ENCODE assay signal across 8 cellular contexts in genomic region chr2:13006829-13007715, GRCh38.
DNase-seq lines count a peak whose midpoint lies in the region; ATAC-seq and TF ChIP-seq lines count a peak whose summit lies in the region.

No MANE protein-coding gene starts in this region.

- H3K4me1 Mint-ChIP-seq in GM23338: peaks cover 16% of the 10 kb centered on the region; the same call in 2 of the 3 replicates
- peaks cover 2% of the 10 kb centered on the region for H3K4me1 Mint-ChIP-seq in activated naive CD4-positive, alpha-beta T cell treated with anti-CD3 and anti-CD28 coated beads, Interleukin-2, amount 10 ng/mL, durations not matched to agents 7 days and 5 days

- peak; percentile 99 for ATAC-seq in GM23338
- ATAC-seq in Right ventricle myocardium superior (ENCODE audit: poor library complexity): peak; percentile 92

- H3K9me3 Mint-ChIP-seq in GM23338: no peaks in the 10 kb centered on the region
- no peaks in the 10 kb centered on the region for H3K9me3 Mint-ChIP-seq in activated naive CD4-positive, alpha-beta T cell treated with anti-CD3 and anti-CD28 coated beads, Interleukin-2, amount 10 ng/mL, durations not matched to agents 7 days and 5 days

- no peaks in the 10 kb centered on the region for H3K36me3 Mint-ChIP-seq in GM23338 (ENCODE audit: low read depth)
- no peaks in the 10 kb centered on the region for H3K36me3 Mint-ChIP-seq in activated naive CD4-positive, alpha-beta T cell treated with anti-CD3 and anti-CD28 coated beads, Interleukin-2, amount 10 ng/mL, durations not matched to agents 7 days and 5 days

- no peaks in the 10 kb centered on the region for H3K4me1 ChIP-seq in GM23338 (ENCODE audit: insufficient read depth)
- H3K4me1 ChIP-seq in MM.1S (ENCODE audit: low read length): no peaks in the 10 kb centered on the region
- no peaks in the 10 kb centered on the region for H3K4me1 ChIP-seq in prostate gland (replicated peaks)
- H3K4me1 ChIP-seq in uterus: no peaks in the 10 kb centered on the region

- H3K4me3 ChIP-seq in GM23338: no peak overlapping the region
- H3K4me3 ChIP-seq in MM.1S (ENCODE audit: low read length): no peak overlapping the region
- peak overlapping the region; percentile 50 for H3K4me3 ChIP-seq in SK-N-MC
- no peak overlapping the region for H3K4me3 ChIP-seq in prostate gland
- H3K4me3 ChIP-seq in uterus: peak overlapping the region in 1 of 2 donors; percentile 17

- TF ChIP-seq CTCF in GM23338 (conservative IDR thresholded peaks at IDR 0.05; ENCODE audit: low read depth in 2 of 2): peak; percentile 80 to 85
- peak; percentile 83 for TF ChIP-seq CTCF in MM.1S (IDR thresholded peaks at IDR 0.05; ENCODE audit: low read length)
- peak; percentile 56 to 84 (median 78) for TF ChIP-seq CTCF in prostate gland (IDR thresholded peaks at IDR 0.05)
- TF ChIP-seq CTCF in uterus (IDR thresholded peaks at IDR 0.05): peak; percentile 86 to 92 (median 90)

- H3K9ac ChIP-seq in MM.1S (ENCODE audit: low read length) (no peak overlapping the region), SK-N-MC (ENCODE audit: insufficient read length) (no peak overlapping the region)

- CTCF ChIA-PET in activated naive CD4-positive, alpha-beta T cell treated with anti-CD3 and anti-CD28 coated beads, Interleukin-2, amount 10 ng/mL, durations not matched to agents 7 days and 5 days (lab: Charles Lee): interaction anchor here (0.6 to 3.1 kb wide), 47 partner anchors 9 to 1343 kb away, joined by 3 to 29 read pairs (median 4); partner anchors contain the start of gene TRIB2

- H3K79me2 ChIP-seq in GM23338 (replicated peaks; ENCODE audit: insufficient read depth) (no peaks in the 10 kb centered on the region), MM.1S (ENCODE audit: low read length) (no peaks in the 10 kb centered on the region)

- H3K27me3 Mint-ChIP-seq in GM23338 (ENCODE audit: insufficient read depth, low read depth, poor library complexity): peaks cover 2% of the 10 kb centered on the region
- peaks cover 28% of the 10 kb centered on the region for H3K27me3 Mint-ChIP-seq in activated naive CD4-positive, alpha-beta T cell treated with anti-CD3 and anti-CD28 coated beads, Interleukin-2, amount 10 ng/mL, durations not matched to agents 7 days and 5 days

- no peak overlapping the region for H3K4me3 Mint-ChIP-seq in GM23338
- no peak overlapping the region for H3K4me3 Mint-ChIP-seq in activated naive CD4-positive, alpha-beta T cell treated with anti-CD3 and anti-CD28 coated beads, Interleukin-2, amount 10 ng/mL, durations not matched to agents 7 days and 5 days

- H3K27ac ChIP-seq in GM23338 (ENCODE audit: low read depth): no peak overlapping the region
- H3K27ac ChIP-seq in MM.1S (ENCODE audit: low read length): no peak overlapping the region
- H3K27ac ChIP-seq in SK-N-MC: peak overlapping the region; percentile 30
- no peak overlapping the region for H3K27ac ChIP-seq in prostate gland
- peak overlapping the region; percentile 57 to 58 for H3K27ac ChIP-seq in uterus

- H3K27me3 ChIP-seq in GM23338 (ENCODE audit: insufficient read depth) (no peaks in the 10 kb centered on the region), MM.1S (replicated peaks; ENCODE audit: insufficient read depth, low read length) (no peaks in the 10 kb centered on the region), prostate gland (replicated peaks; ENCODE audit: insufficient read depth) (no peaks in the 10 kb centered on the region), uterus (no peaks in the 10 kb centered on the region)

- 22% methylated on average over 16 of the region's 16 CpGs for WGBS in prostate gland

- H3K9me2 ChIP-seq in GM23338 (ENCODE audit: insufficient read depth) (no peaks in the 10 kb centered on the region), MM.1S (replicated peaks; ENCODE audit: insufficient read depth, low read length) (no peaks in the 10 kb centered on the region)

- no peak for TF ChIP-seq POLR2A in prostate gland (IDR thresholded peaks at IDR 0.05)
- no peak for TF ChIP-seq POLR2A in uterus (IDR thresholded peaks at IDR 0.05)

- H3K4me2 ChIP-seq in GM23338 (no peak overlapping the region), MM.1S (ENCODE audit: low read depth, low read length) (no peak overlapping the region)

- no peaks in the 10 kb centered on the region for H3F3A ChIP-seq in GM23338 (replicated peaks; ENCODE audit: low read depth)
- no peaks in the 10 kb centered on the region for H3F3A ChIP-seq in MM.1S (ENCODE audit: insufficient read depth, low read length)

- peak overlapping the region; percentile 12; the same call in 1 of the 2 replicates for H2AFZ ChIP-seq in GM23338
- no peak overlapping the region for H2AFZ ChIP-seq in MM.1S (ENCODE audit: low read length)

- intact Hi-C loops in Right ventricle myocardium superior (cut with DNase I) (loop anchor here (5.0 to 10.0 kb wide), 4 partner anchors 72 to 1180 kb away; no protein-coding TSS in a partner anchor), prostate gland (cut with DNase I) (loop anchor here (2.0 to 5.0 kb wide), 4 partner anchors 75 to 1178 kb away; partner anchors contain the start of gene TRIB2), uterus (cut with DNase I; ENCODE audit: low total_unique reads) (loop anchor here (10.0 kb wide), 1 partner anchor 1172 kb away; no protein-coding TSS in a partner anchor)

- DNase-seq in EH (ENCODE audit: low read depth): peak; percentile 78
- peak; percentile 86 for DNase-seq in GM23338 (ENCODE audit: low spot score)
- peak; percentile 50 for DNase-seq in MM.1S
- DNase-seq in SK-N-MC (ENCODE audit: low read depth, low spot score): peak; percentile 56
- peak; percentile 72 for DNase-seq in activated naive CD4-positive, alpha-beta T cell treated with anti-CD3 and anti-CD28 coated beads, Interleukin-2, amount 10 ng/mL, durations not matched to agents 7 days and 5 days
- DNase-seq in Right ventricle myocardium superior: no peak
- peak; percentile 58 for DNase-seq in prostate gland (ENCODE audit: low spot score)
- DNase-seq in uterus: peak; percentile 69 to 76

- no peaks in the 10 kb centered on the region for H3K36me3 ChIP-seq in GM23338 (ENCODE audit: insufficient read depth)
- H3K36me3 ChIP-seq in MM.1S (replicated peaks; ENCODE audit: insufficient read depth, low read length): no peaks in the 10 kb centered on the region
- H3K36me3 ChIP-seq in SK-N-MC (ENCODE audit: insufficient read depth, low read length): no peaks in the 10 kb centered on the region
- no peaks in the 10 kb centered on the region for H3K36me3 ChIP-seq in prostate gland
- no peaks in the 10 kb centered on the region for H3K36me3 ChIP-seq in uterus

- no peaks in the 10 kb centered on the region for H4K20me1 ChIP-seq in GM23338 (replicated peaks; ENCODE audit: insufficient read depth)
- H4K20me1 ChIP-seq in MM.1S (ENCODE audit: insufficient read depth, low read length): no peaks in the 10 kb centered on the region

- no peak overlapping the region for H3K27ac Mint-ChIP-seq in GM23338
- no peak overlapping the region for H3K27ac Mint-ChIP-seq in activated naive CD4-positive, alpha-beta T cell treated with anti-CD3 and anti-CD28 coated beads, Interleukin-2, amount 10 ng/mL, durations not matched to agents 7 days and 5 days

- H3K9me3 ChIP-seq in MM.1S (replicated peaks; ENCODE audit: insufficient read depth, low read length) (no peaks in the 10 kb centered on the region), SK-N-MC (ENCODE audit: low read depth, low read length) (no peaks in the 10 kb centered on the region), prostate gland (no peaks in the 10 kb centered on the region), uterus (no peaks in the 10 kb centered on the region)

Comparison
In these comparisons a context has a peak if more than half of its experiments do, and no peak if none do; other contexts are left out.
1. H3K27ac ChIP-seq: peak in SK-N-MC (single experiment) and uterus (2 of 2); none in GM23338 (single experiment), MM.1S (single experiment) and prostate gland (0 of 2).
2. Peak in every context shown above with its lines, with median percentiles within 50 percentile points of each other: CTCF ChIP-seq.